ENCODE assay signal across 18 cellular contexts in the genomic region with DNA sequence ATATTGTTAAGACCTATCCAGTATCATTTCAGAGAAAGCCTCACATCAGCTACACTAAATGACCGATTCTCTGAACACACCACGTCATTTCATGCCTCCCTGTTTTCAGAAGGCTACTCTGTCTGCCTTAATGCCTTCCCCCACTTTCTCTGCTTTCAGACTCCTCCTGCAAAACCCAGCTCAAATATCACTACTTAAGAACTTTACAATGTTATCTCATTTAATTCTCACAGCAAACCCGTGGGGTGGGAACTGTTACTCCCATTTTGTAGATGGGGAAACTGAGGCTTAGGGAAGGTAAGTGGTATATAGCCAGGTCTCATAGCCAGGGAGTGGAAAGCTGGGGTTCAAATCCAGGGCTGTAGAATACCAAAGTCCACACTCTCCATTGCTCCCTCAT. TPM values are rescaled to one million over a fixed set of nuclear protein-coding genes. Genes with fewer than 3 reads are reported as not detected.
DNase-seq lines count a peak whose midpoint lies in the region; ATAC-seq, FAIRE-seq and TF ChIP-seq lines count a peak whose summit lies in the region.
"Had no signal": no experiment of that assay in that cellular context is flagged by ENCODE, and none has a peak within 500 bp of the region (broad histone marks: within the 10 kb centered on the region; RNA-seq: fewer than 3 reads in every experiment).

No MANE protein-coding gene starts in this region.

- H3K27ac ChIP-seq in A549 (peak overlapping the region; percentile 93 to 100), HCT116 (ENCODE audit: low read depth, low read length) (peak overlapping the region; percentile 94), SK-N-MC (peak overlapping the region; percentile 93)

- H3K9me3 Mint-ChIP-seq in progenitor cell of endocrine pancreas (ENCODE audit: low read depth) = no peaks in the 10 kb centered on the region
- H3K9me3 Mint-ChIP-seq in natural killer cell treated with Interleukin-12 subunit alpha and Interleukin-12 subunit beta and Interleukin-15 and Interleukin-18, amount 100 ng/mL, for 72 hours = no peaks in the 10 kb centered on the region

- H3K27me3 ChIP-seq in HCT116 (ENCODE audit: insufficient read depth, low read length) = no peaks in the 10 kb centered on the region

- no peaks in the 10 kb centered on the region for H3K9me3 ChIP-seq in A549
- H3K9me3 ChIP-seq in HCT116 (ENCODE audit: control insufficient read depth in 1 of 2, insufficient read depth in 1 of 2, low read depth in 1 of 2, low read length in 2 of 2) = no peaks in the 10 kb centered on the region
- H3K9me3 ChIP-seq in SK-N-MC (ENCODE audit: low read depth, low read length) = no peaks in the 10 kb centered on the region
- H3K9me3 ChIP-seq: HAP-1 had no signal

- H3K79me2 ChIP-seq in HCT116 (ENCODE audit: insufficient read depth, low read length) = peaks cover 68% of the 10 kb centered on the region

- FAIRE-seq in A549 (lab: Jason Lieb, UNC) = no peak
- FAIRE-seq: G401.6, GM12892, H54 had no signal

- no TSS peak for BruUV-seq in HCT116 (replicated peaks; lab: Mats Ljungman, UMichigan)

- RAD21 ChIA-PET in HCT116 (lab: Charles Lee; ENCODE audit: low non-redundant PET in 1 of 2, low total read pairs in 2 of 2, uncharacterized antibody in 2 of 2, unreplicated experiment in 2 of 2) = no interaction called here

- H3K36me3 Mint-ChIP-seq in progenitor cell of endocrine pancreas (ENCODE audit: insufficient read depth) = no peaks in the 10 kb centered on the region
- H3K36me3 Mint-ChIP-seq in natural killer cell treated with Interleukin-12 subunit alpha and Interleukin-12 subunit beta and Interleukin-15 and Interleukin-18, amount 100 ng/mL, for 72 hours = no peaks in the 10 kb centered on the region
- H3K36me3 Mint-ChIP-seq: CD4-positive, alpha-beta memory T cell had no signal

- no peak overlapping the region for H2AFZ ChIP-seq in HCT116 (ENCODE audit: low read depth, low read length, poor library complexity, severe bottlenecking)

- POLR2A ChIA-PET in A549 (lab: Yijun Ruan, JAX) (interaction anchor here (0.9 to 7.0 kb wide), 3 partner anchors 9 to 22 kb away, joined by 3 to 69 read pairs (median 4); no protein-coding TSS in a partner anchor), HCT116 (lab: Charles Lee) (interaction anchor here (1.9 to 2.3 kb wide), 2 partner anchors 38 to 44 kb away, joined by 4 to 14 read pairs; no protein-coding TSS in a partner anchor)

- no peak for TF ChIP-seq CTCF in A549 (IDR thresholded peaks at IDR 0.05)
- no peak for TF ChIP-seq CTCF in HCT116 (IDR thresholded peaks at IDR 0.05 in 2 of 3, conservative IDR thresholded peaks at IDR 0.05 in 1 of 3; ENCODE audit: borderline replicate concordance in 1 of 3, insufficient read depth in 1 of 3, low read depth in 2 of 3, low read length in 2 of 3)
- no peak for TF ChIP-seq CTCF in progenitor cell of endocrine pancreas (IDR thresholded peaks at IDR 0.05; ENCODE audit: unreplicated experiment)

- peaks cover 84% of the 10 kb centered on the region for H3K27me3 Mint-ChIP-seq in progenitor cell of endocrine pancreas
- peaks cover 62 to 83% of the 10 kb centered on the region in 2 donors for H3K27me3 Mint-ChIP-seq in natural killer cell treated with Interleukin-12 subunit alpha and Interleukin-12 subunit beta and Interleukin-15 and Interleukin-18, amount 100 ng/mL, for 72 hours

- peaks cover 0 to 7% of the 10 kb centered on the region in 2 experiments; a peak in 1 of 4 replicates for H3K36me3 ChIP-seq in HCT116 (ENCODE audit: control insufficient read depth in 1 of 2, insufficient read depth in 2 of 2, low read length in 2 of 2)
- peaks cover 6% of the 10 kb centered on the region for H3K36me3 ChIP-seq in SK-N-MC (ENCODE audit: insufficient read depth, low read length)
- H3K36me3 ChIP-seq: HAP-1 had no signal

- H3K9ac ChIP-seq in HCT116 (ENCODE audit: low read length) = peak overlapping the region; percentile 82
- H3K9ac ChIP-seq in SK-N-MC (ENCODE audit: insufficient read length) = no peak overlapping the region

- CTCF ChIA-PET in A549 (lab: Yijun Ruan, JAX) (interaction anchor here (0.6 to 10.4 kb wide), 7 partner anchors 10 to 75 kb away, joined by 3 to 97 read pairs (median 3); no protein-coding TSS in a partner anchor), HCT116 (lab: Charles Lee) (interaction anchor here (3.7 kb wide), 1 partner anchor 67 kb away, joined by 15 read pairs; no protein-coding TSS in a partner anchor)

- DNase-seq in A549 (ENCODE audit: low read depth in 1 of 2, low spot score in 1 of 2) (peak in 1 of 2 experiments; percentile 31), HCT116 (ENCODE audit: low read depth, low spot score) (no peak), SK-N-MC (ENCODE audit: low read depth, low spot score) (no peak), islet precursor cell (peak; percentile 8), progenitor cell of endocrine pancreas (ENCODE audit: low spot score, unreplicated experiment) (no peak)
- no peak for DNase-seq in activated naive CD4-positive, alpha-beta T cell treated with Interleukin-2 at 50 U/mL for 16 hours
- no peak for DNase-seq in natural killer cell treated with Interleukin-12 subunit alpha and Interleukin-12 subunit beta and Interleukin-15 and Interleukin-18, amount 100 ng/mL, for 72 hours (ENCODE audit: low spot score)
- DNase-seq: 8988T; C1 segment of cervical spinal cord; CD4-positive, alpha-beta memory T cell; COR-L47; DMS153; DND-41; GOT3 had no signal

- H3K4me1 Mint-ChIP-seq in progenitor cell of endocrine pancreas (ENCODE audit: low read depth) = peaks cover 19% of the 10 kb centered on the region
- H3K4me1 Mint-ChIP-seq in natural killer cell treated with Interleukin-12 subunit alpha and Interleukin-12 subunit beta and Interleukin-15 and Interleukin-18, amount 100 ng/mL, for 72 hours (ENCODE audit: low read depth in 2 of 2) = peaks cover 5% of the 10 kb centered on the region in 2 donors

- H3K4me1 ChIP-seq in A549 = peaks cover 37% of the 10 kb centered on the region
- H3K4me1 ChIP-seq in HCT116 (ENCODE audit: control insufficient read depth in 1 of 2, insufficient read depth in 2 of 2, low read length in 2 of 2) = peaks cover 86 to 99% of the 10 kb centered on the region in 2 experiments
- H3K4me1 ChIP-seq: HAP-1 had no signal

- intact Hi-C loops in HCT116 (cut with micrococcal nuclease) = loop anchor here (5.0 kb wide), 1 partner anchor 49 kb away; no protein-coding TSS in a partner anchor

- H3K27ac Mint-ChIP-seq in progenitor cell of endocrine pancreas = no peak overlapping the region
- H3K27ac Mint-ChIP-seq in natural killer cell treated with Interleukin-12 subunit alpha and Interleukin-12 subunit beta and Interleukin-15 and Interleukin-18, amount 100 ng/mL, for 72 hours = no peak overlapping the region
- H3K27ac Mint-ChIP-seq: CD4-positive, alpha-beta memory T cell had no signal

- no peaks in the 10 kb centered on the region for H3K9me2 ChIP-seq in HCT116 (ENCODE audit: insufficient read depth)

- H3K4me2 ChIP-seq in A549 (peak overlapping the region; percentile 93), HCT116 (ENCODE audit: low read length) (peak overlapping the region; percentile 94)

- WGBS in A549 (ENCODE audit: missing lambda C conversion rate) = 0% methylated on average over 3 of the region's 3 CpGs

- peak overlapping the region; percentile 83 for H3K4me3 ChIP-seq in A549
- no peak overlapping the region for H3K4me3 ChIP-seq in HCT116 (replicated peaks in 1 of 2; ENCODE audit: low read depth in 1 of 2, low read length in 2 of 2)
- H3K4me3 ChIP-seq in SK-N-MC = no peak overlapping the region
- H3K4me3 ChIP-seq: HAP-1 had no signal

- ATAC-seq in A549 (no peak), HCT116 (no peak)
- no peak for ATAC-seq in natural killer cell treated with Interleukin-12 subunit alpha and Interleukin-12 subunit beta and Interleukin-15 and Interleukin-18, amount 100 ng/mL, for 72 hours

- TF ChIP-seq RAD21 in A549 (conservative IDR thresholded peaks at IDR 0.05 in 1 of 2, IDR thresholded peaks at IDR 0.05 in 1 of 2) = no peak
- TF ChIP-seq RAD21 in HCT116 (IDR thresholded peaks at IDR 0.05; ENCODE audit: low read depth) = no peak

- H3K4me3 Mint-ChIP-seq in progenitor cell of endocrine pancreas (ENCODE audit: low read depth) = no peak overlapping the region
- H3K4me3 Mint-ChIP-seq in natural killer cell treated with Interleukin-12 subunit alpha and Interleukin-12 subunit beta and Interleukin-15 and Interleukin-18, amount 100 ng/mL, for 72 hours = no peak overlapping the region
- H3K4me3 Mint-ChIP-seq: CD4-positive, alpha-beta memory T cell had no signal

- TF ChIP-seq EP300 in A549 (IDR thresholded peaks at IDR 0.05) = no peak

- H4K20me1 ChIP-seq in HCT116 (ENCODE audit: insufficient read depth) = no peaks in the 10 kb centered on the region

- TF ChIP-seq POLR2A in A549 (IDR thresholded peaks at IDR 0.05; ENCODE audit: low read length) = no peak
- TF ChIP-seq POLR2A in HCT116 (IDR thresholded peaks at IDR 0.05; ENCODE audit: borderline replicate concordance, extremely low read depth, insufficient read depth, insufficient read length) = no peak

TF ChIP-seq in A549, 52 proteins besides CTCF, POLR2A, EP300 and RAD21 (continues in another document):
- no peak for TF ChIP-seq TFCP2L1 (CRISPR knock-in tag; IDR thresholded peaks at IDR 0.05)
- peak; percentile 70; the same call in 1 of the 2 replicates for TF ChIP-seq FOSB (CRISPR knock-in tag; IDR thresholded peaks at IDR 0.05)

TF ChIP-seq in HCT116, 20 proteins besides CTCF, POLR2A, EP300 and RAD21 (continues in another document):
- no peak for TF ChIP-seq TCF7L2 (IDR thresholded peaks at IDR 0.05; ENCODE audit: borderline replicate concordance, extremely low read depth, insufficient read depth, insufficient read length)

RNA-seq across cellular contexts. Expression of gene CYP24A1, which starts 2.8 kb away (rescaled TPM):
- polyA plus RNA-seq in A549 (2011; rRNA removed) (1,617 and 1,630 TPM in 2 replicates), A549 (2017; fragmentation: RNase III; extraction: RNeasy Plus Mini Kit Qiagen cat#74134 plus additional on column Dnase treatment) (623 to 738 TPM (median 722 TPM) in 3 replicates)
- polyA plus RNA-seq in A549 (2012; cell fraction: cytosol; rRNA removed) = 456 and 584 TPM in 2 replicates
- polyA plus RNA-seq in A549 (2012; cell fraction: nucleus; rRNA removed) = 1,301 and 1,335 TPM in 2 replicates
- polyA minus RNA-seq in A549 (2011; rRNA and poly(A)+ RNA removed) = 4,726 and 5,326 TPM in 2 replicates
- total RNA-seq in HCT116 (2021; ENCODE audit: unreplicated experiment) (267 TPM), progenitor cell of endocrine pancreas (not detected in 2 replicates)
- 18.9 and 34.6 TPM in 2 replicates for polyA plus RNA-seq in HCT116 (2012)
- total RNA-seq in natural killer cell treated with Interleukin-12 subunit alpha and Interleukin-12 subunit beta and Interleukin-15 and Interleukin-18, amount 100 ng/mL, for 72 hours = not detected

RNA-seq across cellular contexts. Expression of gene PFDN4, which starts 36.9 kb away (rescaled TPM):
- polyA plus RNA-seq in A549 (2011; rRNA removed) (78.7 and 146 TPM in 2 replicates), A549 (2017; fragmentation: RNase III; extraction: RNeasy Plus Mini Kit Qiagen cat#74134 plus additional on column Dnase treatment) (140 to 155 TPM (median 149 TPM) in 3 replicates)
- 41.3 and 60.1 TPM in 2 replicates for polyA plus RNA-seq in A549 (2012; cell fraction: cytosol; rRNA removed)
- 6.3 and 11.7 TPM in 2 replicates for polyA plus RNA-seq in A549 (2012; cell fraction: nucleus; rRNA removed)
- polyA minus RNA-seq in A549 (2011; rRNA and poly(A)+ RNA removed) = 3.5 and 13.3 TPM in 2 replicates
- total RNA-seq in HCT116 (2021; ENCODE audit: unreplicated experiment) (71.5 TPM), progenitor cell of endocrine pancreas (26.8 and 29.6 TPM in 2 replicates)
- 18.5 and 39.9 TPM in 2 replicates for polyA plus RNA-seq in HCT116 (2012)
- 10 to 100 TPM; 26.2 to 46.0 TPM for total RNA-seq in natural killer cell treated with Interleukin-12 subunit alpha and Interleukin-12 subunit beta and Interleukin-15 and Interleukin-18, amount 100 ng/mL, for 72 hours

Comparison
In these comparisons a context has a peak if more than half of its experiments do, and no peak if none do; other contexts are left out.
1. RNA of gene CYP24A1, which starts 2.8 kb away (total RNA-seq): 267 TPM in HCT116 (single experiment); not detected in natural killer cell treated with Interleukin-12 subunit alpha and Interleukin-12 subunit beta and Interleukin-15 and Interleukin-18, amount 100 ng/mL, for 72 hours and not detected in progenitor cell of endocrine pancreas; every median in the first group is over 100 times any median in the second.
2. Peak in every context shown above with its lines, with median percentiles within 50 percentile points of each other: H3K27ac ChIP-seq.